8 cellular contexts compared by ENCODE assay signal in the genomic region with DNA sequence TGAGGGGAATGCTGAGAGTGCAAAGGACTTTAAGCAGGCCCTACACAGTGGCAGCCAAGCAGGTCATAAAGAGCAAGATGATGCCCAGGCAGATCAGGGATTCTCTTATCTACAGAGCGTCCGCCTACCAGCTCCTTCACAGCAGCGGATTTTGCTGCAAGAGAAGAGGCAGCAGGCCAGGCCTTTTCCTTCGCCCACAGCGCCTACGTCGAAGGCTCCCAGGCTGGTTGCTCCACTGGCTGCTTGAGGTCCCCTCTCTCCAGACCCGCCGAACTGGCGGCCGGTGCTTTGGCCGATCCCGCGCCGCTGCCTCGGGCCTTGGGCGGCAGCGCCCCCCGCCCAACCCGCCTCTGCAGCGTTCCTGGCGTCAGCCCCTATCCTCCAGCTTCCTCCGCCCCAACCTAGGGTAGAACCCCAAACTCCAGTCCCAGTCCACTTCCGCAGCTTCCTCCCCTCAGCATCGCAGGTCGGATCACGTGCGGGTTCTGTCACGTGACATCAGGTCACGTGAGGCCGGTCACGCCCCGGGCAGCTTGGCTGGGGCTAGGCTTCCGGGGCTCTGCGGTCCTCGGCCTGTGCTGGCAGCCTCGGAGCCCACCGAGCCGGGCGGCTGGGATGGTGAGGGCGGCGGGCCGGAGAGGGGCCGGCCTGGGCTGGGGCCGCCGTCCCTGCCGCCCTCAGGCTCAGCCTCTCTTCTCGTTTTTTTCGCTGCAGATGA. TPM values are rescaled to one million over a fixed set of nuclear protein-coding genes. Genes with fewer than 3 reads are reported as not detected.
DNase-seq lines count a peak whose midpoint lies in the region; ATAC-seq and TF ChIP-seq lines count a peak whose summit lies in the region.
"Not testable (repeated sequence)": the region's sequence is repeated elsewhere in the genome, so short reads cannot be mapped to it uniquely, and the experiment has no call there.

TSS of gene WASHC2C (plus strand) at position 564 of the 718 bp plus-strand sequence. CDS start at position 616, 52 bp downstream.

- intact Hi-C loops in mucosa of descending colon (cut with DNase I, micrococcal nuclease): not testable (repeated sequence)

- not testable (repeated sequence) for TF ChIP-seq RAD21 in Ishikawa (IDR thresholded peaks at IDR 0.05; ENCODE audit: low read depth)

- H3K36me3 ChIP-seq in mucosa of descending colon (ENCODE audit: low read depth): not testable (repeated sequence)

- TF ChIP-seq POLR2A in erythroblast (IDR thresholded peaks at IDR 0.05; ENCODE audit: low read length): peak; percentile 68

- DNase-seq in DMS53 (lab: John Stamatoyannopoulos, UW): peak; percentile 93
- peak; percentile 84 for DNase-seq in RKO (ENCODE audit: low spot score)
- DNase-seq in activated T-cell treated with anti-CD3 and anti-CD28 coated beads, Interleukin-2, amount 50 U/mL, for 48 hours: peak; percentile 98
- DNase-seq in erythroblast (lab: John Stamatoyannopoulos, UW): peak; percentile 96
- DNase-seq in mucosa of descending colon: peak; percentile 95 to 99 (median 97)
- peak; percentile 87 to 97 for DNase-seq in stimulated activated CD8-positive, alpha-beta memory T cell treated with anti-CD3 and anti-CD28 coated beads, Interleukin-4, amount 100 ng/mL, for 1 hour (ENCODE audit: low read depth in 2 of 2, low spot score in 1 of 2)

- ATAC-seq in GM21717 (IDR thresholded peaks at IDR 0.05; ENCODE audit: unreplicated experiment) (peak; percentile 81), mucosa of descending colon (peak; percentile 98)

- not testable (repeated sequence) for H3K9me3 ChIP-seq in mucosa of descending colon

- TF ChIP-seq CTCF in mucosa of descending colon (IDR thresholded peaks at IDR 0.05): not testable (repeated sequence)

- peak within 1 kb of the TSS; percentile 83 for H3K4me3 ChIP-seq in mucosa of descending colon

- not testable (repeated sequence) for H3K4me1 ChIP-seq in mucosa of descending colon (ENCODE audit: low read depth)

- TF ChIP-seq EP300 in Ishikawa (IDR thresholded peaks at IDR 0.05; ENCODE audit: borderline replicate concordance): not testable (repeated sequence)

TF ChIP-seq in Ishikawa, 13 proteins besides CTCF, POLR2A, EP300 and RAD21:
- TF ChIP-seq TCF12 (IDR thresholded peaks at IDR 0.05; ENCODE audit: low read depth) (peak; percentile 50; the same call in 1 of the 2 replicates), TAF1 (IDR thresholded peaks at IDR 0.05; ENCODE audit: low read depth) (peak; percentile 57; the same call in 1 of the 2 replicates), NFIC (IDR thresholded peaks at IDR 0.05) (peak; percentile 44)
- TF ChIP-seq, protein P1, sequence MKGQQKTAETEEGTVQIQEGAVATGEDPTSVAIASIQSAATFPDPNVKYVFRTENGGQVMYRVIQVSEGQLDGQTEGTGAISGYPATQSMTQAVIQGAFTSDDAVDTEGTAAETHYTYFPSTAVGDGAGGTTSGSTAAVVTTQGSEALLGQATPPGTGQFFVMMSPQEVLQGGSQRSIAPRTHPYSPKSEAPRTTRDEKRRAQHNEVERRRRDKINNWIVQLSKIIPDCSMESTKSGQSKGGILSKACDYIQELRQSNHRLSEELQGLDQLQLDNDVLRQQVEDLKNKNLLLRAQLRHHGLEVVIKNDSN (IDR thresholded peaks at IDR 0.05): peak; percentile 96
- TF ChIP-seq, protein P2, sequence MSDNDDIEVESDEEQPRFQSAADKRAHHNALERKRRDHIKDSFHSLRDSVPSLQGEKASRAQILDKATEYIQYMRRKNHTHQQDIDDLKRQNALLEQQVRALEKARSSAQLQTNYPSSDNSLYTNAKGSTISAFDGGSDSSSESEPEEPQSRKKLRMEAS (IDR thresholded peaks at IDR 0.05): peak; percentile 76
TF ChIP-seq in Ishikawa: peak in this region for 5; not testable (repeated sequence) for 8.

RNA-seq across cellular contexts. Expression of gene WASHC2C, which starts in this region (rescaled TPM):
- total RNA-seq in mucosa of descending colon: 10 to 100 TPM; 52.5 to 88.4 (median 62.1) TPM

Comparison
In these comparisons a context has a peak if more than half of its experiments do, and no peak if none do; other contexts are left out.
1. Peak in every context shown above with its lines: DNase-seq, ATAC-seq and H3K4me3 ChIP-seq.